ENCODE assay signal across 15 cellular contexts in the genomic region with DNA sequence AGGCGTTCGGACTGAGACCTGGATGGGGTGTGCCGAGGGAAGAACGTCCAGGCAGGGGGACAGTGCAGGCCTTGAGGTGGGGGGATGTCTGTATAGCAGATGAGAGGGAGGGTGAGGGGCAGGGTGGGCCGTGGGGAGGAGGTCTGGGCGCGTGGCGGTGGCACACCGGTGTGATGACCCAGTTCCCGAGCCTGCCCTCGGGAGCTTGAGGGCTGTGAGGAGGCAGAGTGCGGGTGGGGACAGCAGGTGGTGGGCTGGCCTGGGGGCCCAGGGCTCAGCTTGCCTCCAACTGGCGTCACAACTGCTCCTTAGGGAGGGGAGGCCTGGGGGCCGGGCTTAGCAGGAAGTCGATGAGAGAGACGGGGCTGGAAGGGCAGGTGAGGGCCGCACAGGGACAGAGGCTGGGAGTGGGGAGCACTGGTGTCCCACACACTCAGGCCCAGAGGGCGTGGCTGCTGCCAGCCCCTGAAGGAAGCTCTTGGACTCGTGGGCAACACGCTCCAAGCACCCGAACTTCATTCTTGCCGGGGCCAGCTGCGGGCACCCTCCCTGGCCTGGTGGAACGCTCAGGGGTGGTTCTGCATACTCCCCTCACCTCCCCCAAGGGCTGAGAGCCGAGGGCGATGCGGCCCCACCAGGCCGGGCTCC. TPM values are rescaled to one million over a fixed set of nuclear protein-coding genes. Genes with fewer than 3 reads are reported as not detected.
A peak's percentile ranks its signal among the peaks of the same experiment; 100 is the strongest.
DNase-seq lines count a peak whose midpoint lies in the region; ATAC-seq and TF ChIP-seq lines count a peak whose summit lies in the region.
"Had no signal": no experiment of that assay in that cellular context is flagged by ENCODE, and none has a peak within 500 bp of the region (broad histone marks: within the 10 kb centered on the region; RNA-seq: fewer than 3 reads in every experiment).

No MANE protein-coding gene starts in this region.

- TF ChIP-seq EP300 in ovary (IDR thresholded peaks at IDR 0.05) = no peak

- TF ChIP-seq CTCF in heart left ventricle (IDR thresholded peaks at IDR 0.05) = no peak
- no peak for TF ChIP-seq CTCF in ovary (IDR thresholded peaks at IDR 0.05)

- peaks cover 56% of the 10 kb centered on the region for H3K27me3 Mint-ChIP-seq in stimulated activated memory B cell treated with anti-CD40 and anti-IgM and Interleukin-4, amounts not matched to agents 10 μg/mL and 1 μg/mL and 100 μg/mL, for 72 hours

- ATAC-seq in heart left ventricle (no peak), left ventricle myocardium superior (no peak), aorta (ENCODE audit: low FRiP score) (peak; percentile 1)
- ATAC-seq in stimulated activated memory B cell treated with anti-CD40 and anti-IgM and Interleukin-4, amounts not matched to agents 10 μg/mL and 1 μg/mL and 100 μg/mL, for 72 hours = no peak
- ATAC-seq: naive thymus-derived CD8-positive, alpha-beta T cell had no signal

- DNase-seq in heart left ventricle = peak in 1 of 5 donors; percentile 40
- DNase-seq in left ventricle myocardium superior = no peak
- peak; percentile 71 to 81 (median 75) for DNase-seq in ovary
- DNase-seq in aorta = no peak
- no peak for DNase-seq in effector memory CD4-positive, alpha-beta T cell
- DNase-seq in stimulated activated CD4-positive, alpha-beta T cell treated with anti-CD3 and anti-CD28 coated beads, Interleukin-4, amount 100 ng/mL, for 24 hours = no peak
- DNase-seq: DMS79 treated with DMSO at 0.1 percent for 48 hours; left lung; MG63; naive thymus-derived CD8-positive, alpha-beta T cell; small intestine had no signal

- no peaks in the 10 kb centered on the region for H3K9me3 Mint-ChIP-seq in stimulated activated memory B cell treated with anti-CD40 and anti-IgM and Interleukin-4, amounts not matched to agents 10 μg/mL and 1 μg/mL and 100 μg/mL, for 72 hours
- H3K9me3 Mint-ChIP-seq: naive thymus-derived CD8-positive, alpha-beta T cell had no signal

- H3K4me1 Mint-ChIP-seq in stimulated activated memory B cell treated with anti-CD40 and anti-IgM and Interleukin-4, amounts not matched to agents 10 μg/mL and 1 μg/mL and 100 μg/mL, for 72 hours = peaks cover 4% of the 10 kb centered on the region

- WGBS in heart left ventricle, 4 donors = 29 to 54% (median 50%) methylated on average over 16 to 28 of the region's 28 CpGs
- WGBS in ovary, 3 donors = 23 to 32% (median 28%) methylated on average over 22 to 28 of the region's 28 CpGs
- WGBS in aorta, 2 donors = 54 to 58% methylated on average over 26 to 28 of the region's 28 CpGs

- H3K9me3 ChIP-seq in heart left ventricle (no peaks in the 10 kb centered on the region), duodenal mucosa (ENCODE audit: control insufficient read depth in 1 of 2, low read length in 2 of 2) (no peaks in the 10 kb centered on the region), ovary (no peaks in the 10 kb centered on the region), aorta (ENCODE audit: control insufficient read depth, low read length) (no peaks in the 10 kb centered on the region)
- H3K9me3 ChIP-seq in effector memory CD4-positive, alpha-beta T cell (ENCODE audit: control insufficient read depth, low read length) = no peaks in the 10 kb centered on the region
- H3K9me3 ChIP-seq: left lung, MG63 had no signal

- peak overlapping the region in 9 of 12 donors; percentile 3 to 90 (median 73) for H3K27ac ChIP-seq in heart left ventricle
- peak overlapping the region; percentile 10 for H3K27ac ChIP-seq in duodenal mucosa (ENCODE audit: low read depth, low read length)
- peak overlapping the region; percentile 84 to 89 for H3K27ac ChIP-seq in ovary
- no peak overlapping the region for H3K27ac ChIP-seq in aorta (ENCODE audit: low read depth in 1 of 2, low read length in 2 of 2)
- no peak overlapping the region for H3K27ac ChIP-seq in effector memory CD4-positive, alpha-beta T cell (ENCODE audit: insufficient read depth, low read length, poor library complexity, severe bottlenecking)
- H3K27ac ChIP-seq: left lung had no signal

- H3K27ac Mint-ChIP-seq in stimulated activated memory B cell treated with anti-CD40 and anti-IgM and Interleukin-4, amounts not matched to agents 10 μg/mL and 1 μg/mL and 100 μg/mL, for 72 hours = no peak overlapping the region
- H3K27ac Mint-ChIP-seq: activated naive CD8-positive, alpha-beta T cell; naive thymus-derived CD8-positive, alpha-beta T cell had no signal

- H3K36me3 ChIP-seq in heart left ventricle (no peaks in the 10 kb centered on the region), duodenal mucosa (ENCODE audit: control insufficient read depth in 1 of 2, insufficient read depth in 2 of 2, low read length in 2 of 2) (no peaks in the 10 kb centered on the region), ovary (no peaks in the 10 kb centered on the region), aorta (ENCODE audit: control insufficient read depth in 1 of 2, insufficient read depth in 2 of 2, low read length in 1 of 2) (no peaks in the 10 kb centered on the region)
- no peaks in the 10 kb centered on the region for H3K36me3 ChIP-seq in effector memory CD4-positive, alpha-beta T cell (ENCODE audit: control insufficient read depth, insufficient read depth, low read length)
- H3K36me3 ChIP-seq: left lung, MG63 had no signal

- TF ChIP-seq POLR2A in heart left ventricle (IDR thresholded peaks at IDR 0.05) = no peak
- no peak for TF ChIP-seq POLR2A in ovary (IDR thresholded peaks at IDR 0.05)

- intact Hi-C loops in heart left ventricle (cut with DNase I) = no loop called here
- intact Hi-C loops in left ventricle myocardium superior (cut with micrococcal nuclease) = no loop called here
- intact Hi-C loops in ovary (cut with DNase I) = no loop called here
- intact Hi-C loops in aorta (cut with DNase I) = loop anchor here in 1 of 2 donors (2.0 kb wide), 1 partner anchor 23 kb away; no protein-coding TSS in a partner anchor

- H3K4me3 ChIP-seq in heart left ventricle (peak overlapping the region in 2 of 12 donors; percentile 23 to 24), duodenal mucosa (ENCODE audit: low read depth in 1 of 2, low read length in 2 of 2) (no peak overlapping the region), ovary (no peak overlapping the region), aorta (ENCODE audit: low read length in 2 of 2) (no peak overlapping the region)
- H3K4me3 ChIP-seq in effector memory CD4-positive, alpha-beta T cell (ENCODE audit: insufficient read depth, low read depth, low read length, poor library complexity, severe bottlenecking) = no peak overlapping the region
- H3K4me3 ChIP-seq: left lung, MG63 had no signal

- H3K4me1 ChIP-seq in heart left ventricle = peaks cover 0 to 37% (median 6%) of the 10 kb centered on the region in 12 donors
- H3K4me1 ChIP-seq in duodenal mucosa (ENCODE audit: control insufficient read depth in 1 of 2, insufficient read depth in 2 of 2, low read length in 2 of 2) = peaks cover 0 to 6% of the 10 kb centered on the region in 2 donors
- H3K4me1 ChIP-seq in ovary (ENCODE audit: insufficient read depth) = peaks cover 64% of the 10 kb centered on the region
- H3K4me1 ChIP-seq in aorta (ENCODE audit: control insufficient read depth in 1 of 2, insufficient read depth in 2 of 2, low read length in 2 of 2) = no peaks in the 10 kb centered on the region
- H3K4me1 ChIP-seq in effector memory CD4-positive, alpha-beta T cell (ENCODE audit: control insufficient read depth, insufficient read depth, low read length, poor library complexity, severe bottlenecking) = no peaks in the 10 kb centered on the region

- H3K4me3 Mint-ChIP-seq in stimulated activated memory B cell treated with anti-CD40 and anti-IgM and Interleukin-4, amounts not matched to agents 10 μg/mL and 1 μg/mL and 100 μg/mL, for 72 hours = no peak overlapping the region
- H3K4me3 Mint-ChIP-seq: activated naive CD8-positive, alpha-beta T cell; naive thymus-derived CD8-positive, alpha-beta T cell had no signal

- no peaks in the 10 kb centered on the region for H3K36me3 Mint-ChIP-seq in stimulated activated memory B cell treated with anti-CD40 and anti-IgM and Interleukin-4, amounts not matched to agents 10 μg/mL and 1 μg/mL and 100 μg/mL, for 72 hours
- H3K36me3 Mint-ChIP-seq: activated naive CD8-positive, alpha-beta T cell; naive thymus-derived CD8-positive, alpha-beta T cell had no signal

- H3K27me3 ChIP-seq in heart left ventricle (peaks cover 14 to 69% (median 25%) of the 10 kb centered on the region in 9 donors), duodenal mucosa (ENCODE audit: control insufficient read depth in 1 of 2, insufficient read depth in 2 of 2, low read length in 2 of 2) (peaks cover 12 to 45% of the 10 kb centered on the region in 2 donors), ovary (no peaks in the 10 kb centered on the region), aorta (ENCODE audit: control insufficient read depth in 1 of 2, insufficient read depth in 2 of 2, low read length in 1 of 2) (no peaks in the 10 kb centered on the region)
- H3K27me3 ChIP-seq in effector memory CD4-positive, alpha-beta T cell (replicated peaks; ENCODE audit: control insufficient read depth, insufficient read depth, low read length, poor library complexity, severe bottlenecking) = peaks cover 21% of the 10 kb centered on the region

- H3K9ac ChIP-seq in duodenal mucosa (ENCODE audit: low read depth in 1 of 2, low read length in 2 of 2) = no peak overlapping the region

RNA-seq across cellular contexts. Expression of a gene that starts 6.5 kb away (rescaled TPM):
- total RNA-seq in heart left ventricle (10 to 100 TPM in 2 of 9 donors, 1 to 10 TPM in 7; 1.6 to 14.6 (median 2.6) TPM), left ventricle myocardium superior (3.2 TPM), ovary (100 to 1,000 TPM in 5 of 7 donors, 10 to 100 TPM in 2; 36.5 to 217 (median 120) TPM), aorta (10 to 100 TPM in 1 of 2 donors, 1 to 10 TPM in 1; 8.9 to 17.8 TPM)
- polyA plus RNA-seq in heart left ventricle (1 to 10 TPM; 5.3 to 6.2 TPM), ovary (10 to 100 TPM in 1 of 2 donors, 1 to 10 TPM in 1; 7.3 to 80.4 TPM), aorta (10 to 100 TPM in 1 of 2 donors, 1 to 10 TPM in 1; 1.3 to 10.7 TPM)
- total RNA-seq: OCI-LY7 had no signal

Comparison
In these comparisons a context has a peak if more than half of its experiments do, and no peak if none do; other contexts are left out.
1. DNase-seq: peak in ovary (5 of 5); none in left ventricle myocardium superior (single experiment), aorta (0 of 2), effector memory CD4-positive, alpha-beta T cell (0 of 3) and stimulated activated CD4-positive, alpha-beta T cell treated with anti-CD3 and anti-CD28 coated beads, Interleukin-4, amount 100 ng/mL, for 24 hours (single experiment).
2. H3K27ac ChIP-seq: peak in heart left ventricle (9 of 12), duodenal mucosa (single experiment) and ovary (2 of 2); none in aorta (0 of 2) and effector memory CD4-positive, alpha-beta T cell (single experiment).